Comparison of ENCODE assay signal across 1 cellular context in the genomic region with DNA sequence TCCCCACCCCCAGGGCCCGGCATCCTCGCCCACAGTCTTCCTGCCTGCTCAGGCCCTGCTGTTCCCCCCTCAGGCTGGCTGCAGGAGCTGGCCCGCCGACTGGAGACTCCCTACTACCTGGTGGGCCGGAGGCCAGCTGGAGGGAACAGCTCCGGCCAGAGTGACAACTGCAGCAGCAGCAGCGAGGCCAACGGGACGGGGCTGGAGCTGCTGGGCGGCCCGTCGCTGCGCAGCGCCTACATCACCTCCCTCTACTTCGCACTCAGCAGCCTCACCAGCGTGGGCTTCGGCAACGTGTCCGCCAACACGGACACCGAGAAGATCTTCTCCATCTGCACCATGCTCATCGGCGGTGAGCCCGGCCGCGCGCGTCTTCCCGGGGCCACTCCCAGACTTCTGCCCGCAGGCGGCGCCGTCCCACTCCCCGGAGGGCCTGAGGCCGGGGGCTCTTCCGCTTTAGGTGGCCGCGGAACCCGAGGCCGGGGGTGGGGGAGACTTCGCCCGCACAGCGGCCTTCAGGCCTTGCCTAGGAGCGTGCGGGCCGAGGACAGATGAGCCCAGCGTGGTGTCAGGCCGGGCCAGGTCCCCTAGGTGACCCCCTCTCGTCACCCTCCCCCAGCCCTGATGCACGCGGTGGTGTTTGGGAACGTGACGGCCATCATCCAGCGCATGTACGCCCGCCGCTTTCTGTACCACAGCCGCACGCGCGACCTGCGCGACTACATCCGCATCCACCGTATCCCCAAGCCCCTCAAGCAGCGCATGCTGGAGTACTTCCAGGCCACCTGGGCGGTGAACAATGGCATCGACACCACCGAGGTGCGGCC.
TF ChIP-seq lines count a peak whose summit lies in the region.

No MANE protein-coding gene starts in this region.

TF ChIP-seq in GM12878, 131 proteins besides CTCF, POLR2A, EP300 and RAD21 (continued from another document):
- no peak for TF ChIP-seq ZNF592 (IDR thresholded peaks at IDR 0.05)
